In the genomic region with DNA sequence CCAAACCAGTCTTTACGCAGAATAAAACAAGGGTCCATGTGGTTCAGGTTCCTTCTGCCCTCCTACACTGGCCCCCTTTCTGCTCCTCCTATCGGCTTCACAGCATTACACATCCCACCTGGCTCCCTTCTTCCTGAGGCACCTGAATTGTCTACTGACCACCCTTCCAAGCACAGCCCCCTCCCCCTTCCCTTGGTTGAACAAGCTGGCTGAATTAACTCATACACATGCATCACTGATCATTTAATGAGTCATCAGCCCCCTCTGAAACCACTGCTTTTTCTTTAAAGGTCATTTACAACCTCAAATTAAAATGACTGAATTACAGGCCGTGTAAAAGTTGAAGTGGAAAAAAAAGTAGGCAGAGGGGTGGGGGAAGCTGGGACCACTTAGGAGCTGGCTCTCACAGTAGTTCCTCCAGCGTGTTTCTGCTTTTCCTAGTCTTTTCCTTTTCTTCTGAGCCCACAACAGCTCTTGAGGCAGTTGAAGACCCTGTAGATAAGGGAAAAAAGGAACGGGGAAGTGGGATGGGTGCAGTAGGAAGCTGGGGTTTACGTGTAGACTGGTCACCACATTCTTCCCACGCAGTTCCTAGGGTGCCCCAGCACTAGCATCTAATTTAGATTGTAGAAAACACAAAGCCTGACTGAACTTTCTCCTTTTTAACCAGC, we compare ENCODE assay signal across 9 cellular contexts.
DNase-seq lines count a peak whose midpoint lies in the region; ATAC-seq, FAIRE-seq and TF ChIP-seq lines count a peak whose summit lies in the region.
"Had no signal": no experiment of that assay in that cellular context is flagged by ENCODE, and none has a peak within 500 bp of the region (broad histone marks: within the 10 kb centered on the region; RNA-seq: fewer than 3 reads in every experiment).

No MANE protein-coding gene starts in this region.

- intact Hi-C loops in activated CD4-positive, alpha-beta memory T cell treated with anti-CD3 and anti-CD28 coated beads for 36 hours (cut with micrococcal nuclease) = loop anchor here (1.0 to 10.0 kb wide), 5 partner anchors 41 to 321 kb away; a partner anchor contains a TSS

- H3K9me3 Mint-ChIP-seq in activated CD4-positive, alpha-beta memory T cell treated with anti-CD3 and anti-CD28 coated beads for 36 hours = no peaks in the 10 kb centered on the region

- H3K9ac ChIP-seq in subcutaneous abdominal adipose tissue (ENCODE audit: low read length in 5 of 5) = no peak overlapping the region

- H3K36me3 Mint-ChIP-seq in activated CD4-positive, alpha-beta memory T cell treated with anti-CD3 and anti-CD28 coated beads for 36 hours = peaks cover 46% of the 10 kb centered on the region

- TF ChIP-seq EP300 in A549 (IDR thresholded peaks at IDR 0.05) (no peak), gastroesophageal sphincter (IDR thresholded peaks at IDR 0.05) (no peak)

- H3K9me3 ChIP-seq in A549 (no peaks in the 10 kb centered on the region), gastroesophageal sphincter (no peaks in the 10 kb centered on the region), subcutaneous abdominal adipose tissue (ENCODE audit: control insufficient read depth in 5 of 5, low read length in 5 of 5) (no peaks in the 10 kb centered on the region)
- H3K9me3 ChIP-seq: thoracic aorta had no signal

- peaks cover 96% of the 10 kb centered on the region for H3K4me1 Mint-ChIP-seq in activated CD4-positive, alpha-beta memory T cell treated with anti-CD3 and anti-CD28 coated beads for 36 hours (ENCODE audit: low read depth)

- H3K27me3 ChIP-seq in gastroesophageal sphincter (no peaks in the 10 kb centered on the region), subcutaneous abdominal adipose tissue (ENCODE audit: control insufficient read depth in 5 of 5, insufficient read depth in 4 of 5, low read length in 5 of 5) (no peaks in the 10 kb centered on the region)

- H3K4me3 ChIP-seq in A549 = no peak overlapping the region
- no peak overlapping the region for H3K4me3 ChIP-seq in gastroesophageal sphincter
- H3K4me3 ChIP-seq in subcutaneous abdominal adipose tissue (ENCODE audit: low read depth in 1 of 5, low read length in 5 of 5) = no peak overlapping the region
- H3K4me3 ChIP-seq: thoracic aorta had no signal

- peak overlapping the region; percentile 91 for H3K27ac Mint-ChIP-seq in activated CD4-positive, alpha-beta memory T cell treated with anti-CD3 and anti-CD28 coated beads for 36 hours

- FAIRE-seq in A549 (lab: Jason Lieb, UNC) = no peak

- H3K4me1 ChIP-seq in A549 (no peaks in the 10 kb centered on the region), gastroesophageal sphincter (peaks cover 0 to 41% (median 7%) of the 10 kb centered on the region in 3 donors), subcutaneous abdominal adipose tissue (ENCODE audit: control insufficient read depth in 5 of 5, insufficient read depth in 5 of 5, low read length in 5 of 5) (peaks cover 7 to 44% (median 28%) of the 10 kb centered on the region in 5 donors)

- TF ChIP-seq RAD21 in A549 (conservative IDR thresholded peaks at IDR 0.05 in 1 of 2, IDR thresholded peaks at IDR 0.05 in 1 of 2) = no peak

- no peak for DNase-seq in A549 (ENCODE audit: low read depth in 1 of 2, low spot score in 1 of 2)
- DNase-seq in activated CD4-positive, alpha-beta memory T cell treated with anti-CD3 and anti-CD28 coated beads for 36 hours = peak; percentile 76
- no peak for DNase-seq in NCI-H1048 (lab: John Stamatoyannopoulos, UW)
- no peak for DNase-seq in putamen (ENCODE audit: low spot score)

- ATAC-seq in A549 (no peak), GM19023 (IDR thresholded peaks at IDR 0.05; ENCODE audit: unreplicated experiment) (peak; percentile 48), HG03175 (IDR thresholded peaks at IDR 0.05; ENCODE audit: unreplicated experiment) (peak; percentile 66), gastroesophageal sphincter (no peak)

- H3K4me3 Mint-ChIP-seq in activated CD4-positive, alpha-beta memory T cell treated with anti-CD3 and anti-CD28 coated beads for 36 hours = peak overlapping the region; percentile 9

- POLR2A ChIA-PET in A549 (lab: Yijun Ruan, JAX) = no interaction called here
- POLR2A ChIA-PET in activated CD4-positive, alpha-beta memory T cell treated with anti-CD3 and anti-CD28 coated beads for 36 hours (lab: Charles Lee) = interaction anchor here (0.8 to 5.3 kb wide), 20 partner anchors 10 to 230 kb away, joined by 3 to 70 read pairs (median 4); a partner anchor contains a TSS

- TF ChIP-seq CTCF in A549 (IDR thresholded peaks at IDR 0.05) (no peak), gastroesophageal sphincter (IDR thresholded peaks at IDR 0.05) (no peak)

- CTCF ChIA-PET in A549 (lab: Yijun Ruan, JAX) = no interaction called here
- CTCF ChIA-PET in activated CD4-positive, alpha-beta memory T cell treated with anti-CD3 and anti-CD28 coated beads for 36 hours (lab: Charles Lee) = interaction anchor here (1.0 to 4.9 kb wide), 12 partner anchors 8 to 238 kb away, joined by 3 to 31 read pairs (median 4); no protein-coding TSS in a partner anchor

- TF ChIP-seq POLR2A in A549 (IDR thresholded peaks at IDR 0.05; ENCODE audit: low read length) = no peak
- no peak for TF ChIP-seq POLR2A in gastroesophageal sphincter (IDR thresholded peaks at IDR 0.05)

- H3K27me3 Mint-ChIP-seq in activated CD4-positive, alpha-beta memory T cell treated with anti-CD3 and anti-CD28 coated beads for 36 hours = no peaks in the 10 kb centered on the region

- WGBS in A549 (ENCODE audit: missing lambda C conversion rate) = 53% methylated on average over 7 of the region's 7 CpGs
- 60 to 85% methylated on average over 7 of the region's 7 CpGs for WGBS in gastroesophageal sphincter (ENCODE audit: low coverage in 1 of 2), 2 donors

- H3K36me3 ChIP-seq in gastroesophageal sphincter = no peaks in the 10 kb centered on the region
- H3K36me3 ChIP-seq in subcutaneous abdominal adipose tissue (ENCODE audit: control insufficient read depth in 5 of 5, insufficient read depth in 5 of 5, low read length in 5 of 5) = peaks cover 0 to 5% (median 3%) of the 10 kb centered on the region in 5 donors
- H3K36me3 ChIP-seq: thoracic aorta had no signal

- no peak overlapping the region; a peak in 1 of 6 replicates for H3K27ac ChIP-seq in A549
- H3K27ac ChIP-seq in gastroesophageal sphincter = peak overlapping the region in 3 of 4 donors; percentile 26 to 55 (median 48)
- peak overlapping the region; percentile 43 for H3K27ac ChIP-seq in subcutaneous abdominal adipose tissue (ENCODE audit: low read depth, low read length)
- H3K27ac ChIP-seq: thoracic aorta had no signal

- H3K4me2 ChIP-seq in A549 = no peak overlapping the region

TF ChIP-seq in A549, 52 proteins besides CTCF, POLR2A, EP300 and RAD21:
- TF ChIP-seq FOSL2 (IDR thresholded peaks at IDR 0.05) (no peak), FOSL2 (CRISPR knock-in tag; IDR thresholded peaks at IDR 0.05) (peak; percentile 19; the same call in 1 of the 2 replicates), RNF2 (IDR thresholded peaks at IDR 0.05; ENCODE audit: borderline replicate concordance, low read depth) (no peak)

Comparison
In these comparisons a context has a peak if more than half of its experiments do, and no peak if none do; other contexts are left out.
1. ATAC-seq: peak in GM19023 (single experiment) and HG03175 (single experiment); none in A549 (0 of 2) and gastroesophageal sphincter (single experiment).
2. H3K27ac ChIP-seq: peak in gastroesophageal sphincter (3 of 4) and subcutaneous abdominal adipose tissue (single experiment); none in A549 (0 of 2).